In the genomic region with DNA sequence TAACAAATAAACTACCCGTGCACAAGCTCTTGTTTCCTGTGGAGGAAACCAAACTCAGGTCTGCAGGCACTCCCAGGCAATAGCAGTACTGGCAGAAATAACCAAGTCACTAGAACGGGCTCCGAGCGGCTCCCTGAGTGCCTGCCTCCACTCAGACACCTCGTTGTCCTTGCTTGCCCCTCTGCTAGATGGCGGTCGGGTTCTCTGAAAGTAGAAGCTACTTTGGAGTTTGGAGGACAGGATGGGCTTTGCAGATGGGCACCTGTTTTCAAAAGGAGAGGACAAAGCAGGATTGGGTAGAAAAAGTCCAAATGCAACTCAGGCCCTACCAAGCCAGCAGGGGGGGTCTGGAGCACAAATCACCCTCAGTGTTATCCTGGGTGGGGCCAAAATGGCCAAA, we compare ENCODE assay signal across 20 cellular contexts.
DNase-seq lines count a peak whose midpoint lies in the region; ATAC-seq and TF ChIP-seq lines count a peak whose summit lies in the region.
"Had no signal": no experiment of that assay in that cellular context is flagged by ENCODE, and none has a peak within 500 bp of the region (broad histone marks: within the 10 kb centered on the region; RNA-seq: fewer than 3 reads in every experiment).

No MANE protein-coding gene starts in this region.

- H2BK12ac ChIP-seq in neuronal stem cell (ENCODE audit: low read length) = no peak overlapping the region

- WGBS in neuronal stem cell (ENCODE audit: extremely low coverage in 2 of 2, insufficient read length in 2 of 2, insufficient replicate concordance in 1 of 2), 2 donors = no CpG with 5 or more reads among the region's 7 CpGs

- no peak overlapping the region for H4K8ac ChIP-seq in neuronal stem cell (ENCODE audit: low read depth, low read length)

- no peak overlapping the region for H3K14ac ChIP-seq in neuronal stem cell (ENCODE audit: low read length)

- TF ChIP-seq CTCF in choroid plexus epithelial cell (conservative IDR thresholded peaks at IDR 0.05; ENCODE audit: low read depth, low read length) = peak; percentile 39
- no peak for TF ChIP-seq CTCF in lower lobe of right lung (IDR thresholded peaks at IDR 0.05)
- TF ChIP-seq CTCF in BE2C (IDR thresholded peaks at IDR 0.05; ENCODE audit: low read depth, low read length) = no peak

- DNase-seq in ELF-1 (ENCODE audit: low read depth, low spot score) (peak; percentile 55), Kasumi-1 (lab: John Stamatoyannopoulos, UW) (peak; percentile 11 to 33), choroid plexus epithelial cell (ENCODE audit: low read depth) (no peak), lower lobe of right lung (no peak), neuronal stem cell (ENCODE audit: low spot score) (no peak), BE2C (no peak)
- no peak for DNase-seq in stimulated activated naive CD4-positive, alpha-beta T cell treated with Interleukin-2 at 50 U/mL for 16 hours (lab: John Stamatoyannopoulos, UW)
- DNase-seq: activated B cell treated with CpG ODN at 0.5 μM for 24 hours; aorta; caudate nucleus; DMS153; GF-D8; NCI-H187; NCI-H526 treated with DMSO at 0.1 percent for 48 hours; posterior cingulate gyrus; stimulated activated naive CD8-positive, alpha-beta T cell treated with anti-CD3 and anti-CD28 coated beads, Interleukin-15, amount 100 ng/mL, for 72 hours; T-helper 9 cell had no signal

- H3K36me3 ChIP-seq in lower lobe of right lung (no peaks in the 10 kb centered on the region), neuronal stem cell (replicated peaks in 1 of 2; ENCODE audit: control insufficient read depth in 2 of 2, insufficient read depth in 2 of 2, low read length in 2 of 2) (no peaks in the 10 kb centered on the region), BE2C (no peaks in the 10 kb centered on the region)
- H3K36me3 ChIP-seq: tibial nerve had no signal

- H3K9me3 ChIP-seq in lower lobe of right lung (no peaks in the 10 kb centered on the region), neuronal stem cell (replicated peaks in 1 of 2; ENCODE audit: control insufficient read depth in 2 of 2, insufficient read depth in 1 of 2, low read depth in 1 of 2, low read length in 2 of 2) (no peaks in the 10 kb centered on the region), BE2C (no peaks in the 10 kb centered on the region)
- H3K9me3 ChIP-seq: tibial nerve had no signal

- no peak overlapping the region for H3K9ac ChIP-seq in neuronal stem cell (ENCODE audit: low read depth, low read length, poor library complexity)

- H2BK5ac ChIP-seq in neuronal stem cell (ENCODE audit: low read length) = no peak overlapping the region

- no peak overlapping the region for H3K18ac ChIP-seq in neuronal stem cell (ENCODE audit: low read length)

- intact Hi-C loops in lower lobe of right lung (cut with DNase I) = no loop called here

- H2BK15ac ChIP-seq in neuronal stem cell (ENCODE audit: low read length) = no peak overlapping the region

- no peak overlapping the region for H2BK120ac ChIP-seq in neuronal stem cell (ENCODE audit: low read depth, low read length)

- H2AFZ ChIP-seq in neuronal stem cell (ENCODE audit: low read length) = no peak overlapping the region

- no peak overlapping the region for H2AK5ac ChIP-seq in neuronal stem cell (ENCODE audit: low read depth, low read length)

- peaks cover 23% of the 10 kb centered on the region for H3K4me1 ChIP-seq in lower lobe of right lung
- peaks cover 0 to 4% of the 10 kb centered on the region in 2 donors for H3K4me1 ChIP-seq in neuronal stem cell (ENCODE audit: control insufficient read depth in 2 of 2, insufficient read depth in 1 of 2, low read depth in 1 of 2, low read length in 2 of 2)
- H3K4me1 ChIP-seq in BE2C = no peaks in the 10 kb centered on the region
- H3K4me1 ChIP-seq: tibial nerve had no signal

- no peak overlapping the region for H3K23ac ChIP-seq in neuronal stem cell (ENCODE audit: low read depth, low read length, poor library complexity)

- no peak overlapping the region for H3K4ac ChIP-seq in neuronal stem cell (ENCODE audit: low read length)

- H3K27ac ChIP-seq in lower lobe of right lung = peak overlapping the region; percentile 62
- H3K27ac ChIP-seq in neuronal stem cell (replicated peaks; ENCODE audit: low read length) = no peak overlapping the region
- H3K27ac ChIP-seq: epithelial cell of prostate, tibial nerve had no signal

- ATAC-seq in lower lobe of right lung = no peak

- H4K91ac ChIP-seq in neuronal stem cell (ENCODE audit: low read depth, low read length, poor library complexity) = no peak overlapping the region

- no peaks in the 10 kb centered on the region for H3K79me1 ChIP-seq in neuronal stem cell (ENCODE audit: low read depth, low read length)

- H3K4me3 ChIP-seq in choroid plexus epithelial cell (ENCODE audit: low read depth, low read length) = no peak overlapping the region
- H3K4me3 ChIP-seq in lower lobe of right lung = no peak overlapping the region
- no peak overlapping the region for H3K4me3 ChIP-seq in neuronal stem cell (ENCODE audit: low read length in 2 of 2)
- no peak overlapping the region for H3K4me3 ChIP-seq in BE2C (ENCODE audit: low read depth, low read length)
- H3K4me3 ChIP-seq: lung, tibial nerve had no signal

- H3K4me2 ChIP-seq in neuronal stem cell (ENCODE audit: insufficient read depth, low read length, poor library complexity, severe bottlenecking) = no peak overlapping the region

- H3K27me3 ChIP-seq in lower lobe of right lung (ENCODE audit: low read depth) = no peaks in the 10 kb centered on the region
- no peaks in the 10 kb centered on the region for H3K27me3 ChIP-seq in neuronal stem cell (ENCODE audit: control insufficient read depth in 3 of 3, insufficient read depth in 3 of 3, low read depth in 1 of 3, low read length in 3 of 3)
- no peaks in the 10 kb centered on the region for H3K27me3 ChIP-seq in BE2C
- H3K27me3 ChIP-seq: tibial nerve had no signal

Comparison
In these comparisons a context has a peak if more than half of its experiments do, and no peak if none do; other contexts are left out.
1. DNase-seq: peak in ELF-1 (single experiment) and Kasumi-1 (2 of 2); none in choroid plexus epithelial cell (single experiment), lower lobe of right lung (single experiment), stimulated activated naive CD4-positive, alpha-beta T cell treated with Interleukin-2 at 50 U/mL for 16 hours (single experiment), neuronal stem cell (single experiment) and BE2C (single experiment).